Comparison of ENCODE assay signal across 16 cellular contexts in genomic region chr5:135100011-135100410, GRCh38.
DNase-seq lines count a peak whose midpoint lies in the region; ATAC-seq and TF ChIP-seq lines count a peak whose summit lies in the region.
"Had no signal": no experiment of that assay in that cellular context is flagged by ENCODE, and none has a peak within 500 bp of the region (broad histone marks: within the 10 kb centered on the region; RNA-seq: fewer than 3 reads in every experiment).

No MANE protein-coding gene starts in this region.

- no peaks in the 10 kb centered on the region for H3K9me3 ChIP-seq in RWPE2 (ENCODE audit: severe bottlenecking)
- no peaks in the 10 kb centered on the region for H3K9me3 ChIP-seq in spleen
- H3K9me3 ChIP-seq: BLaER1 treated with 17β-estradiol and CSF1 and Interleukin-3, amounts not matched to agents 10 nM and 100 nM; HAP-1 had no signal

- intact Hi-C loops in CD14-positive monocyte (cut with micrococcal nuclease): no loop called here
- intact Hi-C loops in spleen (cut with DNase I; ENCODE audit: low total_unique reads): no loop called here

- no peak overlapping the region for H3K4me3 Mint-ChIP-seq in CD14-positive monocyte
- H3K4me3 Mint-ChIP-seq in nephron progenitor cell: no peak overlapping the region
- H3K4me3 Mint-ChIP-seq: CD4-positive, alpha-beta T cell had no signal

- H3K9me3 Mint-ChIP-seq in CD14-positive monocyte: peaks cover 0 to 3% (median 0%) of the 10 kb centered on the region in 7 donors
- no peaks in the 10 kb centered on the region for H3K9me3 Mint-ChIP-seq in nephron progenitor cell
- H3K9me3 Mint-ChIP-seq: CD4-positive, alpha-beta T cell had no signal

- TF ChIP-seq CTCF in CD14-positive monocyte (IDR thresholded peaks at IDR 0.05) (no peak), RWPE2 (IDR thresholded peaks at IDR 0.05; ENCODE audit: poor library complexity, severe bottlenecking) (no peak), spleen (IDR thresholded peaks at IDR 0.05 in 8 of 11, conservative IDR thresholded peaks at IDR 0.05 in 3 of 11) (no peak), nephron progenitor cell (IDR thresholded peaks at IDR 0.05) (no peak)

- H3K4me3 ChIP-seq in RWPE2 (ENCODE audit: severe bottlenecking) (no peak overlapping the region), spleen (no peak overlapping the region)
- H3K4me3 ChIP-seq: BLaER1 treated with 17β-estradiol and CSF1 and Interleukin-3, amounts not matched to agents 10 nM and 100 nM; HAP-1 had no signal

- no peak overlapping the region for H3K27ac ChIP-seq in RWPE2 (ENCODE audit: poor library complexity, severe bottlenecking)
- no peak overlapping the region for H3K27ac ChIP-seq in spleen
- H3K27ac ChIP-seq: BLaER1 treated with 17β-estradiol and CSF1 and Interleukin-3, amounts not matched to agents 10 nM and 100 nM had no signal

- H3K36me3 Mint-ChIP-seq in CD14-positive monocyte: no peaks in the 10 kb centered on the region
- H3K36me3 Mint-ChIP-seq in nephron progenitor cell (ENCODE audit: low read depth): no peaks in the 10 kb centered on the region

- peaks cover 7 to 15% (median 15%) of the 10 kb centered on the region in 3 donors for H3K27me3 Mint-ChIP-seq in CD14-positive monocyte (ENCODE audit: low read depth in 3 of 3)
- H3K27me3 Mint-ChIP-seq in nephron progenitor cell (ENCODE audit: low read depth, poor library complexity): peaks cover 19% of the 10 kb centered on the region

- WGBS in spleen, 5 donors: 85 to 94% (median 89%) methylated on average over 3 of the region's 3 CpGs

- no peaks in the 10 kb centered on the region for H3K27me3 ChIP-seq in RWPE2 (ENCODE audit: insufficient read depth, poor library complexity, severe bottlenecking)
- peaks cover 0 to 48% (median 0%) of the 10 kb centered on the region in 7 donors for H3K27me3 ChIP-seq in spleen (replicated peaks in 1 of 7)
- H3K27me3 ChIP-seq: BLaER1 treated with 17β-estradiol and CSF1 and Interleukin-3, amounts not matched to agents 10 nM and 100 nM had no signal

- TF ChIP-seq POLR2A in spleen (IDR thresholded peaks at IDR 0.05): no peak

- H3K4me1 ChIP-seq in RWPE2 (ENCODE audit: insufficient read depth, poor library complexity, severe bottlenecking): no peaks in the 10 kb centered on the region
- no peaks in the 10 kb centered on the region for H3K4me1 ChIP-seq in spleen
- H3K4me1 ChIP-seq: HAP-1 had no signal

- DNase-seq in CD14-positive monocyte (ENCODE audit: low spot score) (peak; percentile 5), RWPE2 (ENCODE audit: low spot score) (peak; percentile 36), left lobe of liver (ENCODE audit: low spot score) (no peak), spleen (peak; percentile 16), nephron progenitor cell (no peak)
- DNase-seq in activated naive CD4-positive, alpha-beta T cell treated with anti-CD3 and anti-CD28 coated beads, Interleukin-2, amount 50 U/mL, for 16 hours: no peak
- DNase-seq in stimulated activated naive CD4-positive, alpha-beta T cell (lab: John Stamatoyannopoulos, UW): no peak
- DNase-seq: ACHN, DMS153, DMS79 treated with DMSO at 0.1 percent for 48 hours, EL, GOT3 had no signal

- ATAC-seq in RWPE2 (ENCODE audit: low read depth) (no peak), left lobe of liver (peak; percentile 88), HG03196 (IDR thresholded peaks at IDR 0.05; ENCODE audit: unreplicated experiment) (no peak)

- H3K27ac Mint-ChIP-seq in CD14-positive monocyte: no peak overlapping the region
- H3K27ac Mint-ChIP-seq in nephron progenitor cell: no peak overlapping the region
- H3K27ac Mint-ChIP-seq: CD4-positive, alpha-beta T cell had no signal

- H3K4me1 Mint-ChIP-seq in CD14-positive monocyte: peaks cover 6% of the 10 kb centered on the region
- H3K4me1 Mint-ChIP-seq in nephron progenitor cell: peaks cover 5% of the 10 kb centered on the region

- H3K36me3 ChIP-seq in RWPE2 (ENCODE audit: low read depth): no peaks in the 10 kb centered on the region
- H3K36me3 ChIP-seq in spleen: no peaks in the 10 kb centered on the region
- H3K36me3 ChIP-seq: BLaER1 treated with 17β-estradiol and CSF1 and Interleukin-3, amounts not matched to agents 10 nM and 100 nM; HAP-1 had no signal

Comparison
In these comparisons a context has a peak if more than half of its experiments do, and no peak if none do; other contexts are left out.
1. DNase-seq: peak in CD14-positive monocyte (single experiment), RWPE2 (single experiment) and spleen (single experiment); none in left lobe of liver (single experiment), nephron progenitor cell (single experiment), activated naive CD4-positive, alpha-beta T cell treated with anti-CD3 and anti-CD28 coated beads, Interleukin-2, amount 50 U/mL, for 16 hours (single experiment) and stimulated activated naive CD4-positive, alpha-beta T cell (0 of 6).